Comparison of ENCODE assay signal across 9 cellular contexts in the genomic region with DNA sequence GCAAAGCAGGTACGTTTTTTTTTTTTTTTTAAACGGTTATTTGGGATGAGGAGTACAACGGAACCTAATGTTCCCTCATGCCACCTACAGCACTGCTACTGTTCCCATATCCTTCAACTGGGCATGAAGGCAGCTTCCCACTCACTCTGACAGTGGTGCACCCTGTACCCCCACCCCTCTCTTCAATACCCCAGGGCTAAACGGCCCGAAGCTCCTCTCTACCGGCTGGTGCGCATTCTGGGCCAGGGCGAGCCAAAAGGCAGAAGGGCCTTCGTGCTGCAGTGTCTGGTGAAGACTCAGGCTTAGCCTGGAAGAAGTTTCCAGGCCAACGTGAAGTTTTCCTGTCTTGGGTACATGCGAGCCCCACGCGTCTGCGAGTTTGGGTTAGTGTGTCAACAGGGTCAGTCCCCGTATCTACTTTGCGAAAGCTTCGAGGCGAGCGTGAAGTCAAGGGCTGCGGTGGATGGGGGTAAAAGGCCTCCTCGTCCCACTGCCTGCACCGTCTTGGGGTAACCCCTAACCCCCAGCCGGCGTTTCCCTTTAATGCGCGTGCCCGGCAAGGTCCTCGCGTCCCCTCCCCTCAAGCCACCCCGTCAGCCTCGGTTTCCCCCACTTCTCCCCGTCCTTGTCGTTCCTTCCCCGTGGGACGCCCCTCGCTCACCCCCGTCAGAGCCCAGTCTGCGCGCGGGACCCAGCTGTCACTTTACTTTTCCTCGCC. TPM values are rescaled to one million over a fixed set of nuclear protein-coding genes. Genes with fewer than 3 reads are reported as not detected.
DNase-seq lines count a peak whose midpoint lies in the region; ATAC-seq and TF ChIP-seq lines count a peak whose summit lies in the region.
"Had no signal": no experiment of that assay in that cellular context is flagged by ENCODE, and none has a peak within 500 bp of the region (broad histone marks: within the 10 kb centered on the region; RNA-seq: fewer than 3 reads in every experiment).

No MANE protein-coding gene starts in this region.

- no peak overlapping the region for H2BK20ac ChIP-seq in H9 (ENCODE audit: low read depth, low read length, poor library complexity, severe bottlenecking)

- peak overlapping the region; percentile 78 for H3K4me2 ChIP-seq in H9 (ENCODE audit: insufficient read depth, insufficient read length, low read length)

- no peaks in the 10 kb centered on the region for H3K79me2 ChIP-seq in H9 (ENCODE audit: insufficient read depth, low read length)

- TF ChIP-seq CTCF in GM12875 (IDR thresholded peaks at IDR 0.05; ENCODE audit: borderline replicate concordance, insufficient read depth, low read depth, low read length) (no peak), H9 (conservative IDR thresholded peaks at IDR 0.05) (no peak), left lung (IDR thresholded peaks at IDR 0.05) (no peak)

- no peak overlapping the region for H4K8ac ChIP-seq in H9 (replicated peaks; ENCODE audit: insufficient read length, low read depth, low read length)

- H2AFZ ChIP-seq in H9 (ENCODE audit: low read length): peak overlapping the region; percentile 26

- WGBS in H9 (ENCODE audit: extremely low coverage, insufficient read length, low lambda C conversion rate): no CpG with 5 or more reads among the region's 41 CpGs

- no peak overlapping the region for H3K56ac ChIP-seq in H9 (ENCODE audit: insufficient read length, low read depth, low read length)

- peak overlapping the region; percentile 72 for H3K4me3 ChIP-seq in GM12875 (ENCODE audit: low read depth, low read length)
- peak overlapping the region; percentile 62 for H3K4me3 ChIP-seq in NT2/D1 (ENCODE audit: insufficient read length, low read depth)
- H3K4me3 ChIP-seq in left lung: peak overlapping the region; percentile 75 to 81
- H3K4me3 ChIP-seq in stomach smooth muscle (ENCODE audit: low read length in 2 of 2): peak overlapping the region; percentile 88 to 91

- no peaks in the 10 kb centered on the region for H3K36me3 Mint-ChIP-seq in H9 (ENCODE audit: insufficient read depth in 1 of 3, low read depth in 3 of 3)
- H3K36me3 Mint-ChIP-seq in central memory CD8-positive, alpha-beta T cell (ENCODE audit: insufficient read depth): peaks cover 2% of the 10 kb centered on the region

- peak overlapping the region; percentile 45 for H3K9ac ChIP-seq in H9 (ENCODE audit: extremely low read depth, insufficient read length, low read length)
- H3K9ac ChIP-seq in NT2/D1 (ENCODE audit: insufficient read length, low read depth): peak overlapping the region; percentile 81
- H3K9ac ChIP-seq in stomach smooth muscle (ENCODE audit: low read length in 2 of 2): peak overlapping the region; percentile 75 to 86

- peaks cover 23 to 36% of the 10 kb centered on the region in 2 experiments for H3K4me1 Mint-ChIP-seq in H9
- peaks cover 14% of the 10 kb centered on the region for H3K4me1 Mint-ChIP-seq in central memory CD8-positive, alpha-beta T cell

- no peak overlapping the region for H3K4ac ChIP-seq in H9 (ENCODE audit: low read depth, low read length)

- H3K27ac Mint-ChIP-seq in H9: peak overlapping the region in 1 of 3 experiments; percentile 76; a peak in 1 of 7 replicates
- no peak overlapping the region for H3K27ac Mint-ChIP-seq in central memory CD8-positive, alpha-beta T cell (ENCODE audit: low read depth)

- peak; percentile 12 for ATAC-seq in central memory CD8-positive, alpha-beta T cell (replicated peaks; ENCODE audit: extremely low read depth, poor library complexity, severe bottlenecking)
- ATAC-seq in left lung: peak; percentile 35

- H3K9me3 Mint-ChIP-seq in H9: no peaks in the 10 kb centered on the region; a peak in 1 of 5 replicates
- no peaks in the 10 kb centered on the region for H3K9me3 Mint-ChIP-seq in central memory CD8-positive, alpha-beta T cell
- H3K9me3 Mint-ChIP-seq: activated naive CD4-positive, alpha-beta T cell treated with anti-CD3 and anti-CD28 coated beads, Interleukin-2, amount 50 U/mL, for 72 hours had no signal

- no peak overlapping the region for H2BK120ac ChIP-seq in H9 (ENCODE audit: low read depth, low read length, poor library complexity, severe bottlenecking)

- intact Hi-C loops in left lung (cut with DNase I): no loop called here

- no peaks in the 10 kb centered on the region for H3K4me1 ChIP-seq in H9 (ENCODE audit: insufficient read depth, low read length)
- peaks cover 5% of the 10 kb centered on the region for H3K4me1 ChIP-seq in NT2/D1 (ENCODE audit: insufficient read depth, insufficient read length)
- peaks cover 6 to 22% of the 10 kb centered on the region in 2 donors for H3K4me1 ChIP-seq in left lung
- peaks cover 8% of the 10 kb centered on the region for H3K4me1 ChIP-seq in stomach smooth muscle (ENCODE audit: control insufficient read depth, insufficient read depth, low read length)

- no peak overlapping the region for H3T11ph ChIP-seq in H9 (ENCODE audit: low read length)

- H2BK5ac ChIP-seq in H9 (ENCODE audit: insufficient read length, low read length): no peak overlapping the region

- peaks cover 19% of the 10 kb centered on the region for H3K23me2 ChIP-seq in H9 (ENCODE audit: insufficient read length, low read depth, low read length, poor library complexity, severe bottlenecking)

- H3K27me3 ChIP-seq in H9 (ENCODE audit: insufficient read depth, low read length) (no peaks in the 10 kb centered on the region; the same call in 1 of the 2 replicates), NT2/D1 (ENCODE audit: insufficient read depth, insufficient read length) (peaks cover 22% of the 10 kb centered on the region), left lung (peaks cover 0 to 17% of the 10 kb centered on the region in 2 donors), stomach smooth muscle (ENCODE audit: control insufficient read depth in 1 of 2, insufficient read depth in 2 of 2, low read length in 2 of 2) (no peaks in the 10 kb centered on the region)

- no peak overlapping the region for H3K27ac ChIP-seq in H9 (ENCODE audit: insufficient read length, low read depth, low read length)
- peak overlapping the region; percentile 61 to 82 for H3K27ac ChIP-seq in left lung
- H3K27ac ChIP-seq in stomach smooth muscle (ENCODE audit: low read length): peak overlapping the region; percentile 62

- H3K9me3 ChIP-seq in H9 (ENCODE audit: control insufficient read depth, low read depth, low read length) (no peaks in the 10 kb centered on the region), NT2/D1 (ENCODE audit: insufficient read depth, low read length) (no peaks in the 10 kb centered on the region), left lung (no peaks in the 10 kb centered on the region), stomach smooth muscle (ENCODE audit: control insufficient read depth in 2 of 2, low read length in 2 of 2) (no peaks in the 10 kb centered on the region)

- no peaks in the 10 kb centered on the region for H4K20me1 ChIP-seq in H9 (ENCODE audit: control insufficient read depth, insufficient read depth, insufficient read length)

- H3K4me3 Mint-ChIP-seq in H9: peak overlapping the region; percentile 85 to 87
- H3K4me3 Mint-ChIP-seq in central memory CD8-positive, alpha-beta T cell: peak overlapping the region; percentile 49

- no peak overlapping the region for H2BK12ac ChIP-seq in H9 (ENCODE audit: insufficient read length, low read depth, low read length)

- H2AK5ac ChIP-seq in H9 (ENCODE audit: insufficient read length, low read length): no peak overlapping the region

- DNase-seq in H9 (no peak), NT2/D1 (ENCODE audit: low read depth, low spot score) (no peak), left lung (no peak), NOMO-1 treated with DMSO at 0.1 percent for 48 hours (lab: John Stamatoyannopoulos, UW; ENCODE audit: unreplicated experiment) (no peak), OCI-M1 (lab: John Stamatoyannopoulos, UW) (no peak)
- DNase-seq in central memory CD8-positive, alpha-beta T cell (ENCODE audit: low spot score in 2 of 2): no peak

- H3K36me3 ChIP-seq in NT2/D1 (ENCODE audit: insufficient read depth, insufficient read length, low read length) (no peaks in the 10 kb centered on the region), left lung (no peaks in the 10 kb centered on the region), stomach smooth muscle (ENCODE audit: control insufficient read depth in 2 of 2, insufficient read depth in 2 of 2, low read length in 2 of 2) (no peaks in the 10 kb centered on the region)

- no peak overlapping the region for H4K5ac ChIP-seq in H9 (ENCODE audit: insufficient read length, low read depth, low read length)

- H3K18ac ChIP-seq in H9 (ENCODE audit: insufficient read length, low read depth, low read length): no peak overlapping the region

- peaks cover under 1% of the 10 kb centered on the region for H3K79me1 ChIP-seq in H9 (ENCODE audit: insufficient read depth, low read depth, low read length, poor library complexity, severe bottlenecking)

- H2BK15ac ChIP-seq in H9 (ENCODE audit: low read depth, low read length): no peak overlapping the region

- peaks cover 29% of the 10 kb centered on the region for H3K27me3 Mint-ChIP-seq in H9 (ENCODE audit: low read depth)
- H3K27me3 Mint-ChIP-seq in central memory CD8-positive, alpha-beta T cell: peaks cover 46% of the 10 kb centered on the region

- H3K23ac ChIP-seq in H9 (ENCODE audit: insufficient read length, low read depth, low read length): no peak overlapping the region

- no peak overlapping the region for H3K14ac ChIP-seq in H9 (ENCODE audit: insufficient read depth, low read length)

- no peak overlapping the region for H4K91ac ChIP-seq in H9 (ENCODE audit: insufficient read length, low read depth, low read length)

RNA-seq across cellular contexts. Expression of a gene that starts 0.8 kb away (rescaled TPM):
- total RNA-seq in H9 (2021) (38.6 TPM in 2 replicates), left lung (10 to 100 TPM; 42.3 to 47.2 TPM)
